Comparison of ENCODE assay signal across 18 cellular contexts in genomic region chr15:41869770-41870688, GRCh38. TPM values are rescaled to one million over a fixed set of nuclear protein-coding genes. Genes with fewer than 3 reads are reported as not detected.
DNase-seq lines count a peak whose midpoint lies in the region; ATAC-seq and TF ChIP-seq lines count a peak whose summit lies in the region.
"Had no signal": no experiment of that assay in that cellular context is flagged by ENCODE, and none has a peak within 500 bp of the region (broad histone marks: within the 10 kb centered on the region; RNA-seq: fewer than 3 reads in every experiment).

No MANE protein-coding gene starts in this region.

- no peak overlapping the region for H2AK5ac ChIP-seq in H9 (ENCODE audit: insufficient read length, low read length)

- peak overlapping the region; percentile 12; the same call in 1 of the 2 replicates for H3K14ac ChIP-seq in H9 (ENCODE audit: insufficient read depth, low read length)

- no peaks in the 10 kb centered on the region for H4K20me1 ChIP-seq in H9 (ENCODE audit: control insufficient read depth, insufficient read depth, insufficient read length)

- no peaks in the 10 kb centered on the region for H3K9me3 ChIP-seq in H9 (ENCODE audit: control insufficient read depth, low read depth, low read length)
- H3K9me3 ChIP-seq: right atrium auricular region, SJSA1, tibial artery had no signal

- H4K5ac ChIP-seq in H9 (ENCODE audit: insufficient read length, low read depth, low read length) = no peak overlapping the region

- H3K79me1 ChIP-seq in H9 (ENCODE audit: insufficient read depth, low read depth, low read length, poor library complexity, severe bottlenecking) = no peaks in the 10 kb centered on the region

- no peak overlapping the region for H4K91ac ChIP-seq in H9 (ENCODE audit: insufficient read length, low read depth, low read length)

- peaks cover 2% of the 10 kb centered on the region for H3K4me1 Mint-ChIP-seq in T-helper 1 cell treated with Interleukin-12 subunit alpha and Interleukin-12 subunit beta and Interleukin-4 antibody, amounts not matched to agents 30 μg/mL and 1 μg/mL, for 36 hours (ENCODE audit: low read depth)
- peaks cover 0 to 5% of the 10 kb centered on the region in 2 experiments; a peak in 3 of 4 replicates for H3K4me1 Mint-ChIP-seq in H9
- H3K4me1 Mint-ChIP-seq in activated T-helper 17 cell treated with anti-CD3 and anti-CD28 coated beads, Interleukin-2, amount 50 U/mL, for 72 hours = peaks cover 23% of the 10 kb centered on the region

- H2BK120ac ChIP-seq in H9 (ENCODE audit: low read depth, low read length, poor library complexity, severe bottlenecking) = no peak overlapping the region

- no peak for TF ChIP-seq CTCF in H9 (conservative IDR thresholded peaks at IDR 0.05)

- peak overlapping the region; percentile 96 for H3K27ac Mint-ChIP-seq in T-helper 1 cell treated with Interleukin-12 subunit alpha and Interleukin-12 subunit beta and Interleukin-4 antibody, amounts not matched to agents 30 μg/mL and 1 μg/mL, for 36 hours
- peak overlapping the region in 1 of 3 experiments; percentile 9; a peak in 1 of 7 replicates for H3K27ac Mint-ChIP-seq in H9
- H3K27ac Mint-ChIP-seq in activated T-helper 17 cell treated with anti-CD3 and anti-CD28 coated beads, Interleukin-2, amount 50 U/mL, for 72 hours = peak overlapping the region; percentile 85
- H3K27ac Mint-ChIP-seq: brain had no signal

- H3K23ac ChIP-seq in H9 (ENCODE audit: insufficient read length, low read depth, low read length) = no peak overlapping the region

- no peaks in the 10 kb centered on the region for H3K9me3 Mint-ChIP-seq in T-helper 1 cell treated with Interleukin-12 subunit alpha and Interleukin-12 subunit beta and Interleukin-4 antibody, amounts not matched to agents 30 μg/mL and 1 μg/mL, for 36 hours
- no peaks in the 10 kb centered on the region; a peak in 1 of 5 replicates for H3K9me3 Mint-ChIP-seq in H9
- H3K9me3 Mint-ChIP-seq in activated T-helper 17 cell treated with anti-CD3 and anti-CD28 coated beads, Interleukin-2, amount 50 U/mL, for 72 hours = no peaks in the 10 kb centered on the region
- H3K9me3 Mint-ChIP-seq: brain had no signal

- H4K8ac ChIP-seq in H9 (replicated peaks; ENCODE audit: insufficient read length, low read depth, low read length) = no peak overlapping the region

- no peak for ATAC-seq in activated T-helper 17 cell treated with anti-CD3 and anti-CD28 coated beads, Interleukin-2, amount 50 U/mL, for 72 hours (replicated peaks)
- no peak for ATAC-seq in GM21825 (IDR thresholded peaks at IDR 0.05; ENCODE audit: unreplicated experiment)
- ATAC-seq: GM12878 had no signal

- no peak overlapping the region for H2BK5ac ChIP-seq in H9 (ENCODE audit: insufficient read length, low read length)

- H3K56ac ChIP-seq in H9 (ENCODE audit: insufficient read length, low read depth, low read length) = no peak overlapping the region

- H3K4me1 ChIP-seq in H9 (ENCODE audit: insufficient read depth, low read length) = no peaks in the 10 kb centered on the region
- H3K4me1 ChIP-seq: right atrium auricular region, SJSA1, tibial artery had no signal

- no peak overlapping the region for H2BK20ac ChIP-seq in H9 (ENCODE audit: low read depth, low read length, poor library complexity, severe bottlenecking)

- H3K27me3 Mint-ChIP-seq in T-helper 1 cell treated with Interleukin-12 subunit alpha and Interleukin-12 subunit beta and Interleukin-4 antibody, amounts not matched to agents 30 μg/mL and 1 μg/mL, for 36 hours (ENCODE audit: low read depth) = no peaks in the 10 kb centered on the region
- H3K27me3 Mint-ChIP-seq in H9 (ENCODE audit: low read depth) = peaks cover 2% of the 10 kb centered on the region; the same call in 1 of the 2 replicates
- no peaks in the 10 kb centered on the region for H3K27me3 Mint-ChIP-seq in activated T-helper 17 cell treated with anti-CD3 and anti-CD28 coated beads, Interleukin-2, amount 50 U/mL, for 72 hours

- H3K79me2 ChIP-seq in H9 (ENCODE audit: insufficient read depth, low read length) = no peaks in the 10 kb centered on the region

- peak overlapping the region; percentile 11 for H3K4me3 Mint-ChIP-seq in T-helper 1 cell treated with Interleukin-12 subunit alpha and Interleukin-12 subunit beta and Interleukin-4 antibody, amounts not matched to agents 30 μg/mL and 1 μg/mL, for 36 hours
- no peak overlapping the region; a peak in 1 of 5 replicates for H3K4me3 Mint-ChIP-seq in H9
- peak overlapping the region; percentile 50 for H3K4me3 Mint-ChIP-seq in activated T-helper 17 cell treated with anti-CD3 and anti-CD28 coated beads, Interleukin-2, amount 50 U/mL, for 72 hours
- H3K4me3 Mint-ChIP-seq: brain had no signal

- WGBS in H9 (ENCODE audit: extremely low coverage, insufficient read length, low lambda C conversion rate) = no CpG with 5 or more reads among the region's 42 CpGs

- no peak overlapping the region for H2BK15ac ChIP-seq in H9 (ENCODE audit: low read depth, low read length)

- H3K23me2 ChIP-seq in H9 (ENCODE audit: insufficient read length, low read depth, low read length, poor library complexity, severe bottlenecking) = no peaks in the 10 kb centered on the region

- no peak overlapping the region for H3K18ac ChIP-seq in H9 (ENCODE audit: insufficient read length, low read depth, low read length)

- peaks cover 2% of the 10 kb centered on the region for H3K36me3 Mint-ChIP-seq in T-helper 1 cell treated with Interleukin-12 subunit alpha and Interleukin-12 subunit beta and Interleukin-4 antibody, amounts not matched to agents 30 μg/mL and 1 μg/mL, for 36 hours (ENCODE audit: low read depth)
- H3K36me3 Mint-ChIP-seq in H9 (ENCODE audit: insufficient read depth in 1 of 3, low read depth in 3 of 3) = no peaks in the 10 kb centered on the region
- H3K36me3 Mint-ChIP-seq in activated T-helper 17 cell treated with anti-CD3 and anti-CD28 coated beads, Interleukin-2, amount 50 U/mL, for 72 hours (ENCODE audit: low read depth) = no peaks in the 10 kb centered on the region
- H3K36me3 Mint-ChIP-seq: brain had no signal

- H3K27me3 ChIP-seq in H9 (ENCODE audit: insufficient read depth, low read length) = no peaks in the 10 kb centered on the region
- H3K27me3 ChIP-seq: right atrium auricular region, SJSA1, tibial artery had no signal

- H3K27ac ChIP-seq in H9 (ENCODE audit: insufficient read length, low read depth, low read length) = no peak overlapping the region
- H3K27ac ChIP-seq: 22Rv1, right atrium auricular region, SJSA1, tibial artery had no signal

- no peak for DNase-seq in T-helper 1 cell
- DNase-seq in H9 = no peak
- peak; percentile 35 for DNase-seq in left kidney (ENCODE audit: low read depth, low spot score)
- no peak for DNase-seq in mesenteric fat pad (ENCODE audit: low spot score)
- DNase-seq in KG1 (lab: John Stamatoyannopoulos, UW) = no peak
- DNase-seq: GF-D8, midbrain, NCI-H146, NCI-H748 treated with DMSO at 0.1 percent for 48 hours, tibial artery had no signal

- no peak overlapping the region for H2BK12ac ChIP-seq in H9 (ENCODE audit: insufficient read length, low read depth, low read length)

- no peak overlapping the region for H2AFZ ChIP-seq in H9 (ENCODE audit: low read length)

- H3K4ac ChIP-seq in H9 (ENCODE audit: low read depth, low read length) = no peak overlapping the region

- no peak overlapping the region for H3T11ph ChIP-seq in H9 (ENCODE audit: low read length)

- H3K4me2 ChIP-seq in H9 (ENCODE audit: insufficient read depth, insufficient read length, low read length) = no peak overlapping the region

- no peak overlapping the region for H3K9ac ChIP-seq in H9 (ENCODE audit: extremely low read depth, insufficient read length, low read length)

RNA-seq across cellular contexts. Expression of gene SPTBN5, which starts 23.8 kb away (rescaled TPM):
- total RNA-seq in H9 (2021) (0.90 and 0.97 TPM in 2 replicates), mesenteric fat pad (1.6 TPM)
- 1 to 10 TPM; 2.4 to 4.9 TPM for total RNA-seq in activated T-helper 17 cell treated with anti-CD3 and anti-CD28 coated beads, Interleukin-2, amount 50 U/mL, for 72 hours

RNA-seq across cellular contexts. Expression of gene PLA2G4B, which starts 31.4 kb away (rescaled TPM):
- total RNA-seq in H9 (2021) (3.7 and 6.3 TPM in 2 replicates), mesenteric fat pad (4.3 TPM)
- 1 to 10 TPM; 2.7 to 8.3 TPM for total RNA-seq in activated T-helper 17 cell treated with anti-CD3 and anti-CD28 coated beads, Interleukin-2, amount 50 U/mL, for 72 hours

RNA-seq across cellular contexts. Expression of gene JMJD7, which starts 42.1 kb away (rescaled TPM):
- 13.3 and 14.3 TPM in 2 replicates for total RNA-seq in H9 (2021)
- 10 to 100 TPM; 12.0 to 16.6 TPM for total RNA-seq in activated T-helper 17 cell treated with anti-CD3 and anti-CD28 coated beads, Interleukin-2, amount 50 U/mL, for 72 hours
- 7.7 TPM for total RNA-seq in mesenteric fat pad

Comparison
In these comparisons a context has a peak if more than half of its experiments do, and no peak if none do; other contexts are left out.
1. H3K4me3 Mint-ChIP-seq: peak in T-helper 1 cell treated with Interleukin-12 subunit alpha and Interleukin-12 subunit beta and Interleukin-4 antibody, amounts not matched to agents 30 μg/mL and 1 μg/mL, for 36 hours (single experiment) and activated T-helper 17 cell treated with anti-CD3 and anti-CD28 coated beads, Interleukin-2, amount 50 U/mL, for 72 hours (single experiment); none in H9 (0 of 2).